1 cellular context compared by ENCODE assay signal in genomic region chr5:86030753-86031152, GRCh38.
TF ChIP-seq lines count a peak whose summit lies in the region.

No MANE protein-coding gene starts in this region.

TF ChIP-seq in SK-N-SH treated with all-trans-retinoic acid at 6 μM for 48 hours, 23 proteins besides CTCF, POLR2A, EP300 and RAD21 (continued from another document):
- TF ChIP-seq PATZ1 (CRISPR knock-in tag; IDR thresholded peaks at IDR 0.05; ENCODE audit: borderline replicate concordance), result no peak
